10 cellular contexts compared by ENCODE assay signal in the genomic region with DNA sequence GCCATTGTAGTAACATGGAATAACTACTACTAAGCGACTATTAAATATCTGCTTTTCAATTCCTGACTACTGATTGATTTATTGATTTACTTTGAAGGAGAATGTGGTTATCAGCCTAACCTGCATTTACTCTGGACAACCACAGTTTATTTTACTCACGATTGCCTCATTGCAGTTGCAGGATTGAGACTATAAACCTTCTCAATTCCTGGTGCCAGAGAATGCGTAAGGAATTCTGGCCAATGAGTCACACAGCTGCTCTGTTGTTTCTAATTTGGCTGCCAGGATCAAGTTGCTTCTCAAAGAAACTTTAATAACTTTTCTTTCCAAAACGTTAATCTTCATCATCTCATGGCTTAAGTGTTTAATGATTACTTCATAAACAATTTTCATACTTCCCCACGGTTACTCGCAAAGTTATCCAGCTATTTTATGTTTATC. TPM values are rescaled to one million over a fixed set of nuclear protein-coding genes. Genes with fewer than 3 reads are reported as not detected.
DNase-seq lines count a peak whose midpoint lies in the region; ATAC-seq and TF ChIP-seq lines count a peak whose summit lies in the region.
"Had no signal": no experiment of that assay in that cellular context is flagged by ENCODE, and none has a peak within 500 bp of the region (broad histone marks: within the 10 kb centered on the region; RNA-seq: fewer than 3 reads in every experiment).

No MANE protein-coding gene starts in this region.

- peak; percentile 57 for ATAC-seq in SK-N-SH treated with all-trans-retinoic acid at 6 μM for 48 hours
- ATAC-seq in sciatic nerve, result peak; percentile 90
- no peak for ATAC-seq in HG03135 (IDR thresholded peaks at IDR 0.05; ENCODE audit: unreplicated experiment)
- no peak for ATAC-seq in HG02938 (IDR thresholded peaks at IDR 0.05; ENCODE audit: unreplicated experiment)

- DNase-seq in GM04503 (ENCODE audit: low read depth) (peak; percentile 42), glomerular endothelial cell (ENCODE audit: extremely low read depth, low read depth, low spot score) (peak; percentile 20), sciatic nerve (ENCODE audit: low spot score) (no peak), NCI-H2107 treated with DMSO at 0.1 percent for 48 hours (lab: John Stamatoyannopoulos, UW; ENCODE audit: unreplicated experiment) (no peak)
- no peak for DNase-seq in activated T-cell treated with anti-CD3 and anti-CD28 coated beads, Interleukin-2, amount 50 U/mL, for 48 hours
- DNase-seq: activated CD4-positive, CD25-positive, alpha-beta regulatory T cell treated with anti-CD3 and anti-CD28 coated beads, Interleukin-2, amount 50 U/mL, for 72 hours; stimulated activated CD4-positive, alpha-beta T cell treated with anti-CD3 and anti-CD28 coated beads, Interleukin-4, amount 100 ng/mL, for 4 hours had no signal

- intact Hi-C loops in sciatic nerve (cut with DNase I), result no loop called here

TF ChIP-seq in SK-N-SH treated with all-trans-retinoic acid at 6 μM for 48 hours, 23 proteins besides CTCF, POLR2A, EP300 and RAD21:
- TF ChIP-seq GLIS3 (CRISPR knock-in tag; IDR thresholded peaks at IDR 0.05) (no peak), ZFP3 (CRISPR knock-in tag; IDR thresholded peaks at IDR 0.05) (no peak), SNAI2 (CRISPR knock-in tag; IDR thresholded peaks at IDR 0.05) (0 out of 2 replicates have a peak, but pooled peaks have one; percentile 27), ISL1 (CRISPR knock-in tag; IDR thresholded peaks at IDR 0.05) (peak; percentile 87)
- TF ChIP-seq, protein P1, sequence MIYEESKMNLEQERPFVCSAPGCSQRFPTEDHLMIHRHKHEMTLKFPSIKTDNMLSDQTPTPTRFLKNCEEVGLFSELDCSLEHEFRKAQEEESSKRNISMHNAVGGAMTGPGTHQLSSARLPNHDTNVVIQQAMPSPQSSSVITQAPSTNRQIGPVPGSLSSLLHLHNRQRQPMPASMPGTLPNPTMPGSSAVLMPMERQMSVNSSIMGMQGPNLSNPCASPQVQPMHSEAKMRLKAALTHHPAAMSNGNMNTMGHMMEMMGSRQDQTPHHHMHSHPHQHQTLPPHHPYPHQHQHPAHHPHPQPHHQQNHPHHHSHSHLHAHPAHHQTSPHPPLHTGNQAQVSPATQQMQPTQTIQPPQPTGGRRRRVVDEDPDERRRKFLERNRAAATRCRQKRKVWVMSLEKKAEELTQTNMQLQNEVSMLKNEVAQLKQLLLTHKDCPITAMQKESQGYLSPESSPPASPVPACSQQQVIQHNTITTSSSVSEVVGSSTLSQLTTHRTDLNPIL (CRISPR knock-in tag; IDR thresholded peaks at IDR 0.05; ENCODE audit: low read depth), result peak; percentile 54; the same call in 1 of the 2 replicates

RNA-seq across cellular contexts. Expression of a gene that starts 13.1 kb away (rescaled TPM):
- total RNA-seq in glomerular endothelial cell (1.2 and 4.7 TPM in 2 replicates), sciatic nerve (164 TPM)

Comparison
In these comparisons a context has a peak if more than half of its experiments do, and no peak if none do; other contexts are left out.
1. DNase-seq: peak in GM04503 (single experiment) and glomerular endothelial cell (single experiment); none in sciatic nerve (single experiment), activated T-cell treated with anti-CD3 and anti-CD28 coated beads, Interleukin-2, amount 50 U/mL, for 48 hours (0 of 2) and NCI-H2107 treated with DMSO at 0.1 percent for 48 hours (single experiment).
2. ATAC-seq: peak in SK-N-SH treated with all-trans-retinoic acid at 6 μM for 48 hours (single experiment) and sciatic nerve (single experiment); none in HG03135 (single experiment) and HG02938 (single experiment).
3. RNA of a gene that starts 13.1 kb away (total RNA-seq): 164 TPM in sciatic nerve (single experiment); 1.2 to 4.7 TPM in glomerular endothelial cell; every median in the first group is over 10 times any median in the second.